ENCODE assay signal across 13 cellular contexts in genomic region chr6:11613858-11614257, GRCh38.
A peak's percentile ranks its signal among the peaks of the same experiment; 100 is the strongest.
DNase-seq lines count a peak whose midpoint lies in the region; ATAC-seq and TF ChIP-seq lines count a peak whose summit lies in the region.
"Had no signal": no experiment of that assay in that cellular context is flagged by ENCODE, and none has a peak within 500 bp of the region (broad histone marks: within the 10 kb centered on the region; RNA-seq: fewer than 3 reads in every experiment).

No MANE protein-coding gene starts in this region.

- no peaks in the 10 kb centered on the region for H3K27me3 ChIP-seq in PC-9 (ENCODE audit: insufficient read depth, low read depth)
- H3K27me3 ChIP-seq in esophagus (ENCODE audit: control insufficient read depth in 1 of 2, insufficient read depth in 2 of 2, low read length in 2 of 2) = no peaks in the 10 kb centered on the region
- H3K27me3 ChIP-seq: ovary had no signal

- BruUV-seq in PC-9 (replicated peaks; lab: Mats Ljungman, UMichigan) = no TSS peak

- H3K36me3 ChIP-seq in PC-9 (ENCODE audit: low read depth) = no peaks in the 10 kb centered on the region
- H3K36me3 ChIP-seq in esophagus (ENCODE audit: control insufficient read depth in 2 of 2, insufficient read depth in 2 of 2, low read length in 1 of 2) = no peaks in the 10 kb centered on the region
- H3K36me3 ChIP-seq: ovary had no signal

- intact Hi-C loops in PC-9 (cut with micrococcal nuclease; ENCODE audit: unreplicated experiment) = loop anchor here (1.0 kb wide), 4 partner anchors 16 to 36 kb away; no protein-coding TSS in a partner anchor

- no peaks in the 10 kb centered on the region for H3K79me2 ChIP-seq in PC-9 (ENCODE audit: low read depth)

- 0 out of 2 replicates have a peak overlapping the region, but pooled peaks have one; percentile 1 for H2AFZ ChIP-seq in PC-9

- H3K4me1 ChIP-seq in PC-9 (replicated peaks; ENCODE audit: insufficient read depth) (peaks cover 27% of the 10 kb centered on the region), esophagus (ENCODE audit: control insufficient read depth in 2 of 2, insufficient read depth in 2 of 2, low read length in 1 of 2) (peaks cover 0 to 3% of the 10 kb centered on the region in 2 donors)

- TF ChIP-seq CTCF in AG10803 (conservative IDR thresholded peaks at IDR 0.05; ENCODE audit: low read length) (no peak), PC-9 (conservative IDR thresholded peaks at IDR 0.05) (no peak)

- H3F3A ChIP-seq in PC-9 (ENCODE audit: insufficient read depth, low read depth) = peaks cover 14% of the 10 kb centered on the region; the same call in 1 of the 2 replicates

- peak overlapping the region; percentile 11 for H3K4me2 ChIP-seq in PC-9

- H3K4me3 ChIP-seq in AG10803 (ENCODE audit: low read length) = no peak overlapping the region
- H3K4me3 ChIP-seq in PC-9 = no peak overlapping the region
- no peak overlapping the region for H3K4me3 ChIP-seq in esophagus (ENCODE audit: low read depth in 1 of 2, low read length in 2 of 2)
- H3K4me3 ChIP-seq: ovary had no signal

- WGBS in esophagus, 2 donors = 49 to 62% methylated on average over 4 of the region's 4 CpGs

- CTCF ChIA-PET in PC-9 (lab: Charles Lee) = interaction anchor here (0.6 kb wide), 1 partner anchor 41 kb away, joined by 3 read pairs; no protein-coding TSS in a partner anchor

- H3K9me3 ChIP-seq in PC-9 (ENCODE audit: insufficient read depth, low read depth) (no peaks in the 10 kb centered on the region), esophagus (ENCODE audit: control insufficient read depth in 2 of 2, insufficient read depth in 1 of 2, low read depth in 1 of 2, low read length in 1 of 2) (no peaks in the 10 kb centered on the region)
- H3K9me3 ChIP-seq: ovary had no signal

- H3K27ac ChIP-seq in PC-9 (peak overlapping the region; percentile 61), esophagus (ENCODE audit: low read depth in 2 of 2, low read length in 1 of 2) (peak overlapping the region; percentile 41 to 50)
- H3K27ac ChIP-seq: ovary had no signal

- DNase-seq in AG10803 (ENCODE audit: low read depth) (peak; percentile 96), PC-9 (peak; percentile 76 to 94), non-pigmented ciliary epithelial cell (ENCODE audit: low read depth) (peak; percentile 94), iPS-NIHi11 (ENCODE audit: low spot score) (no peak), SKM-1 treated with dmso at 0.1 percent for 144 hours (lab: John Stamatoyannopoulos, UW; ENCODE audit: unreplicated experiment) (no peak), NCI-H1417 treated with DMSO at 0.1 percent for 48 hours (lab: John Stamatoyannopoulos, UW) (no peak)
- DNase-seq: activated CD4-positive, alpha-beta T cell treated with anti-CD3 and anti-CD28 coated beads, Interleukin-2, amount 10 ng/mL, durations not matched to agents 7 days and 5 days; amygdala; CD4-positive, alpha-beta T cell; NCI-H1105; ovary had no signal

- POLR2A ChIA-PET in PC-9 (lab: Charles Lee; ENCODE audit: unreplicated experiment) = interaction anchor here (0.7 to 0.9 kb wide), 2 partner anchors 36 to 452 kb away, joined by 5 to 10 read pairs; no protein-coding TSS in a partner anchor

- H3K9me2 ChIP-seq in PC-9 (ENCODE audit: insufficient read depth) = no peaks in the 10 kb centered on the region

- ATAC-seq in GM18909 (IDR thresholded peaks at IDR 0.05; ENCODE audit: poor library complexity, unreplicated experiment) = no peak

- H4K20me1 ChIP-seq in PC-9 (ENCODE audit: insufficient read depth) = no peaks in the 10 kb centered on the region

Comparison
In these comparisons a context has a peak if more than half of its experiments do, and no peak if none do; other contexts are left out.
1. DNase-seq: peak in AG10803 (single experiment), PC-9 (2 of 2) and non-pigmented ciliary epithelial cell (single experiment); none in iPS-NIHi11 (single experiment), SKM-1 treated with dmso at 0.1 percent for 144 hours (single experiment) and NCI-H1417 treated with DMSO at 0.1 percent for 48 hours (single experiment).